ENCODE assay signal across 9 cellular contexts in the genomic region with DNA sequence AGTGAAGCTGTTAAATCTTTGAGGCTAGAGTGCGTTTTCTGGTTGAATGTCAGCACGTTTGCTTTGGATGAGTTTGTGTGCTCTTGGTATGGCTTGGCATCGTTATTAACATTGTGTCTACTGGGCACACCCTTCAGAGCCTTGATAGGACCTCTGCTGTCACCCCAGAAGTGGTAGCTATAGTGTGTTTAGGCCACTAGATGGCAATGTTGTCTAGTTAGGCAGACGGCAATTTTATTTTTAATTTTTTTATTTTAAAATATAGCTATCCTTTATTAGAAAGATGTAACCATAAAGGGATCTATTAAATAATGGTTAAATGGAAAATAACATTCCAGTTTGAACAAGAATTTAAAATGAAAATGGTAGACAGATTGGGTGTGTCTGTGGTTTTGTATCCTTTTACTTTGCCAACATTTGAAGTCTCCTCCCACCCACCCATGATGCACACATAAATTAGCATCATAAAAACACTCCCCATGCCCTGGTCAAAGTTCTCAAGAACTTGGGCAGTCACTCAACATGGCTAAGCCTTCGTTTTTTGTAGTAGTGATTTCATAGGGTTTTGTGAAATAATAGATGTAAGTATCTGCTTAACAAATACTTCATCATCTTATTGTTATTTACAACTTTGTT.
DNase-seq lines count a peak whose midpoint lies in the region; ATAC-seq, FAIRE-seq and TF ChIP-seq lines count a peak whose summit lies in the region.
"Had no signal": no experiment of that assay in that cellular context is flagged by ENCODE, and none has a peak within 500 bp of the region (broad histone marks: within the 10 kb centered on the region; RNA-seq: fewer than 3 reads in every experiment).

No MANE protein-coding gene starts in this region.

- in situ Hi-C loops in SK-MEL-5 (cut with HindIII; ENCODE audit: low pct_unique_long_range_greater_than_20kb, low sequenced_read_pairs): no loop called here

- peak in 2 of 3 experiments; percentile 10 to 66 for TF ChIP-seq CTCF in testis (IDR thresholded peaks at IDR 0.05)
- peak in 2 of 4 experiments; percentile 11 to 43 for TF ChIP-seq CTCF in uterus (IDR thresholded peaks at IDR 0.05)

- H3K27ac ChIP-seq in testis: no peak overlapping the region
- no peak overlapping the region for H3K27ac ChIP-seq in uterus

- DNase-seq in DMS 273 treated with DMSO at 0.1 percent for 48 hours (lab: John Stamatoyannopoulos, UW) (peak; percentile 5), SK-MEL-5 (ENCODE audit: low read depth, low spot score) (peak; percentile 57), frontal cortex (ENCODE audit: low spot score in 2 of 2) (peak in 1 of 2 donors; percentile 1), testis (peak; percentile 17), NCI-H1048 (lab: John Stamatoyannopoulos, UW) (no peak), uterus (no peak)

- H3K4me1 ChIP-seq in testis (no peaks in the 10 kb centered on the region), uterus (no peaks in the 10 kb centered on the region)

- no peaks in the 10 kb centered on the region for H3K36me3 ChIP-seq in testis (ENCODE audit: low read depth, missing control alignments)
- no peaks in the 10 kb centered on the region for H3K36me3 ChIP-seq in uterus

- peak; percentile 52 for FAIRE-seq in frontal cortex (lab: Jason Lieb, UNC)
- FAIRE-seq: TTC549 had no signal

- H3K4me3 ChIP-seq in testis (no peak overlapping the region), uterus (no peak overlapping the region)

- 43% methylated on average over 5 of the region's 5 CpGs for WGBS in testis, 2 donors

- TF ChIP-seq POLR2A in testis (IDR thresholded peaks at IDR 0.05) (no peak), uterus (IDR thresholded peaks at IDR 0.05) (no peak)

- no peaks in the 10 kb centered on the region for H3K9me3 ChIP-seq in testis
- no peaks in the 10 kb centered on the region for H3K9me3 ChIP-seq in uterus

- no peaks in the 10 kb centered on the region for H3K27me3 ChIP-seq in testis
- H3K27me3 ChIP-seq in uterus: no peaks in the 10 kb centered on the region

- ATAC-seq in GM19035 (IDR thresholded peaks at IDR 0.05; ENCODE audit: unreplicated experiment) (peak; percentile 76), HG03139 (IDR thresholded peaks at IDR 0.05; ENCODE audit: unreplicated experiment) (peak; percentile 82)

- intact Hi-C loops in testis (cut with DNase I; ENCODE audit: low total_unique reads): no loop called here
- intact Hi-C loops in uterus (cut with DNase I; ENCODE audit: low total_unique reads): no loop called here

Comparison
In these comparisons a context has a peak if more than half of its experiments do, and no peak if none do; other contexts are left out.
1. DNase-seq: peak in DMS 273 treated with DMSO at 0.1 percent for 48 hours (single experiment), SK-MEL-5 (single experiment) and testis (single experiment); none in NCI-H1048 (single experiment) and uterus (0 of 2).